16 cellular contexts compared by ENCODE assay signal in genomic region chr3:36514171-36514570, GRCh38.
A peak's percentile ranks its signal among the peaks of the same experiment; 100 is the strongest.
DNase-seq lines count a peak whose midpoint lies in the region; ATAC-seq, FAIRE-seq and TF ChIP-seq lines count a peak whose summit lies in the region.
"Had no signal": no experiment of that assay in that cellular context is flagged by ENCODE, and none has a peak within 500 bp of the region (broad histone marks: within the 10 kb centered on the region; RNA-seq: fewer than 3 reads in every experiment).

No MANE protein-coding gene starts in this region.

- no peak for TF ChIP-seq POLR2A in gastroesophageal sphincter (IDR thresholded peaks at IDR 0.05)

- no peak for TF ChIP-seq EP300 in gastroesophageal sphincter (IDR thresholded peaks at IDR 0.05)

- H3K9me3 ChIP-seq in gastroesophageal sphincter: no peaks in the 10 kb centered on the region
- H3K9me3 ChIP-seq: HAP-1, SJSA1 had no signal

- FAIRE-seq in bronchial epithelial cell (lab: Jason Lieb, UNC): no peak

- H3K9me3 Mint-ChIP-seq in progenitor cell of endocrine pancreas (ENCODE audit: low read depth): peaks cover 4% of the 10 kb centered on the region

- peaks cover under 1% of the 10 kb centered on the region for H3K36me3 Mint-ChIP-seq in progenitor cell of endocrine pancreas (ENCODE audit: insufficient read depth)

- DNase-seq in EH (ENCODE audit: low read depth) (peak; percentile 74), LHCN-M2 (ENCODE audit: low read depth) (peak; percentile 29), bronchial epithelial cell (ENCODE audit: low read depth) (peak; percentile 52), kidney tubule cell (ENCODE audit: low spot score) (peak; percentile 72), kidney glomerular epithelial cell (lab: John Stamatoyannopoulos, UW) (no peak), progenitor cell of endocrine pancreas (ENCODE audit: low spot score, unreplicated experiment) (no peak)
- DNase-seq: NCI-H1436, NCI-H2029, NCI-H2171, NCI-H510A, NCI-H774 had no signal

- no peak for ATAC-seq in gastroesophageal sphincter

- TF ChIP-seq CTCF in bronchial epithelial cell (IDR thresholded peaks at IDR 0.05; ENCODE audit: insufficient read depth, low read length, severe bottlenecking): no peak
- no peak for TF ChIP-seq CTCF in gastroesophageal sphincter (IDR thresholded peaks at IDR 0.05)
- TF ChIP-seq CTCF in progenitor cell of endocrine pancreas (IDR thresholded peaks at IDR 0.05; ENCODE audit: unreplicated experiment): no peak

- no peaks in the 10 kb centered on the region for H3K4me1 ChIP-seq in gastroesophageal sphincter
- H3K4me1 ChIP-seq: HAP-1, SJSA1 had no signal

- peaks cover 3% of the 10 kb centered on the region for H3K4me1 Mint-ChIP-seq in progenitor cell of endocrine pancreas (ENCODE audit: low read depth)
- H3K4me1 Mint-ChIP-seq: IgD-negative memory B cell had no signal

- H3K27me3 Mint-ChIP-seq in progenitor cell of endocrine pancreas: peaks cover 6% of the 10 kb centered on the region

- no peaks in the 10 kb centered on the region for H3K27me3 ChIP-seq in bronchial epithelial cell (ENCODE audit: control insufficient read depth, insufficient read depth, low read length)
- no peaks in the 10 kb centered on the region for H3K27me3 ChIP-seq in gastroesophageal sphincter
- H3K27me3 ChIP-seq: SJSA1 had no signal

- no peak overlapping the region for H3K4me3 Mint-ChIP-seq in progenitor cell of endocrine pancreas (ENCODE audit: low read depth)
- H3K4me3 Mint-ChIP-seq: IgD-negative memory B cell had no signal

- H3K4me3 ChIP-seq in bronchial epithelial cell (ENCODE audit: low read depth, low read length) (no peak overlapping the region), gastroesophageal sphincter (no peak overlapping the region)
- H3K4me3 ChIP-seq: HAP-1, SJSA1 had no signal

- 92 to 100% methylated on average over 1 of the region's 1 CpG for WGBS in gastroesophageal sphincter (ENCODE audit: low coverage in 1 of 2), 2 donors

- no peak overlapping the region for H3K27ac ChIP-seq in gastroesophageal sphincter
- H3K27ac ChIP-seq: C4-2B, SJSA1 had no signal

- H3K36me3 ChIP-seq in bronchial epithelial cell (ENCODE audit: control insufficient read depth, insufficient read depth, low read length) (no peaks in the 10 kb centered on the region), gastroesophageal sphincter (no peaks in the 10 kb centered on the region)
- H3K36me3 ChIP-seq: HAP-1 had no signal

- H3K27ac Mint-ChIP-seq in progenitor cell of endocrine pancreas: no peak overlapping the region
- H3K27ac Mint-ChIP-seq: IgD-negative memory B cell had no signal

Comparison
In these comparisons a context has a peak if more than half of its experiments do, and no peak if none do; other contexts are left out.
1. DNase-seq: peak in EH (single experiment), LHCN-M2 (single experiment), bronchial epithelial cell (single experiment) and kidney tubule cell (single experiment); none in kidney glomerular epithelial cell (single experiment) and progenitor cell of endocrine pancreas (single experiment).